24 cellular contexts compared by ENCODE assay signal in the genomic region with DNA sequence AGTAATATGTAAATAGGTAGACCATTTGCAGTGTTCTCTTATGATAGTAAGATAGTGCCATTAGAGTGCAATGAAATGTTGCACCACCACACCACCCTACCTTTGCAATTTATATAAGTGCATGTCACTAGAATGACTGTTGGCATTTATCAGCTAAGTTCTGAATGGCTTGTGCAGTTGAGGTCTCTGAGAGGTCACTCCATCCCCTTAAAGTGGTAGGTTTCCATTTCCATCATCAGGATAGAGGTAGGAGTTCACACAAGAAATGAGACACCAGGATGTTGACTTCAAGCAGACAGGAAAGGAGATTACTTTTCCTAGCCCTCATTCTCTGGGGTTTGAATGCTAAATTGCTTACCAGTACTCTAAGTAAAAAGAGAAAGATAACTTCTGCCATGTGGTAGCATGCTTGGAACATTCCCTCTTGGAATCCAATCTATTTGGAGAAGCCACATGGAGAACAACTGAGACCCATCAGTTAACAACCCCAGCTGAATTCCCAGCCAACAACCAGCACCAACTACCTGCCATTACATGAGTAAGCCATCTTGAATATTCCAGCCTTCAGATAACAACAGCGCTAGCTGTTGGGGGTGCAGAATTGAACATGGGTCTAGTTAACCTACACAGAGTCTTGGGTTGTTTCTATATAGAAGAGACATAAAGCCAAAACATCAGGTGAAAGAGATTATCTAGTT.
"Had no signal": no experiment of that assay in that cellular context is flagged by ENCODE, and none has a peak within 500 bp of the region (broad histone marks: within the 10 kb centered on the region; RNA-seq: fewer than 3 reads in every experiment).

No MANE protein-coding gene starts in this region.

- ATAC-seq: left colon; left lung; lower lobe of right lung; naive thymus-derived CD8-positive, alpha-beta T cell; pancreas; right cardiac atrium; sciatic nerve; stimulated activated effector memory CD8-positive, alpha-beta T cell treated with anti-CD3 and anti-CD28 coated beads, Interleukin-12 subunit alpha, Interleukin-12 subunit beta, amount 100 ng/mL, for 72 hours had no signal

- H3K27me3 ChIP-seq: left lung, pancreas, spleen, tibial nerve, vagina had no signal

- H3K36me3 ChIP-seq: left lung, lower lobe of right lung, pancreas, prostate gland, spleen, tibial nerve, vagina had no signal

- H3K27ac ChIP-seq: left lung, lower lobe of right lung, pancreas, prostate gland, spleen, tibial nerve, vagina had no signal

- FAIRE-seq: islet of Langerhans, kidney, pancreas, small intestine had no signal

- H3K4me1 ChIP-seq: lower lobe of right lung, prostate gland, vagina had no signal

- H3K4me3 ChIP-seq: left lung, lower lobe of right lung, pancreas, prostate gland, spleen, tibial nerve, vagina had no signal

- DNase-seq: hypothalamus; immature natural killer cell; kidney; left colon; left lung; lower lobe of right lung; mesendoderm; naive thymus-derived CD8-positive, alpha-beta T cell; nucleus accumbens; pancreas; posterior cingulate gyrus; retina; right cardiac atrium; small intestine; spleen; stimulated activated CD4-positive, alpha-beta T cell treated with anti-CD3 and anti-CD28 coated beads, Interleukin-4, amount 100 ng/mL, for 24 hours; stimulated activated naive CD4-positive, alpha-beta T cell; substantia nigra had no signal

- H3K9me3 ChIP-seq: left lung, lower lobe of right lung, pancreas, prostate gland, spleen, tibial nerve, vagina had no signal
